In genomic region chr9:35518981-35519679, GRCh38 we compare ENCODE assay signal across 9 cellular contexts. TPM values are rescaled to one million over a fixed set of nuclear protein-coding genes. Genes with fewer than 3 reads are reported as not detected.
A peak's percentile ranks its signal among the peaks of the same experiment; 100 is the strongest.
DNase-seq lines count a peak whose midpoint lies in the region; ATAC-seq, FAIRE-seq and TF ChIP-seq lines count a peak whose summit lies in the region.
"Had no signal": no experiment of that assay in that cellular context is flagged by ENCODE, and none has a peak within 500 bp of the region (broad histone marks: within the 10 kb centered on the region; RNA-seq: fewer than 3 reads in every experiment).

No MANE protein-coding gene starts in this region.

- TF ChIP-seq CTCF in PC-9 (conservative IDR thresholded peaks at IDR 0.05) (no peak), endothelial cell of umbilical vein (IDR thresholded peaks at IDR 0.05; ENCODE audit: extremely low read depth in 1 of 2, insufficient read depth in 1 of 2, low read depth in 1 of 2, low read length in 2 of 2) (no peak), type B pancreatic cell (conservative IDR thresholded peaks at IDR 0.05) (no peak), GM10266 (IDR thresholded peaks at IDR 0.05; ENCODE audit: control insufficient read depth, insufficient read depth, low read depth, missing control alignments) (no peak)

- no peaks in the 10 kb centered on the region for H3K36me3 ChIP-seq in PC-9 (ENCODE audit: low read depth)
- H3K36me3 ChIP-seq in endothelial cell of umbilical vein (ENCODE audit: control insufficient read depth in 2 of 2, extremely low read depth in 1 of 2, insufficient read depth in 2 of 2, low read length in 2 of 2): no peaks in the 10 kb centered on the region
- no peaks in the 10 kb centered on the region for H3K36me3 ChIP-seq in mesodermal cell (ENCODE audit: control insufficient read depth, insufficient read depth, low read length)

- H3K4me2 ChIP-seq in PC-9: peak overlapping the region; percentile 72
- peak overlapping the region; percentile 75 for H3K4me2 ChIP-seq in endothelial cell of umbilical vein (ENCODE audit: insufficient read depth, low read length)

- peak; percentile 29 for TF ChIP-seq POLR2A in endothelial cell of umbilical vein (IDR thresholded peaks at IDR 0.05; ENCODE audit: low read depth, low read length)

- no peaks in the 10 kb centered on the region for H3K27me3 ChIP-seq in PC-9 (ENCODE audit: insufficient read depth, low read depth)
- no peaks in the 10 kb centered on the region for H3K27me3 ChIP-seq in endothelial cell of umbilical vein (ENCODE audit: control insufficient read depth in 2 of 2, insufficient read depth in 2 of 2, low read length in 2 of 2)

- peaks cover 76% of the 10 kb centered on the region for H3K4me1 ChIP-seq in PC-9 (replicated peaks; ENCODE audit: insufficient read depth)
- H3K4me1 ChIP-seq in endothelial cell of umbilical vein (ENCODE audit: control insufficient read depth, extremely low read depth, insufficient read depth, low read length): peaks cover 60% of the 10 kb centered on the region
- H3K4me1 ChIP-seq in mesodermal cell (ENCODE audit: control insufficient read depth, insufficient read depth, low read length, poor library complexity, severe bottlenecking): peaks cover 79% of the 10 kb centered on the region

- H3K9me1 ChIP-seq in endothelial cell of umbilical vein (replicated peaks; ENCODE audit: control insufficient read depth, extremely low read depth, insufficient read depth, low read length): no peaks in the 10 kb centered on the region

- POLR2A ChIA-PET in PC-9 (lab: Charles Lee; ENCODE audit: unreplicated experiment) (interaction anchor here (0.6 kb wide), 3 partner anchors 139 to 420 kb away, joined by 3 to 6 read pairs (median 4); partner anchors contain the start of genes CCDC107 and RMRP), endothelial cell of umbilical vein (lab: Charles Lee) (interaction anchor here (0.9 to 2.6 kb wide), 7 partner anchors 8 to 33 kb away, joined by 3 to 12 read pairs (median 4); no protein-coding TSS in a partner anchor)
- POLR2A ChIA-PET in activated CD4-positive, alpha-beta T cell treated with anti-CD3 and anti-CD28 coated beads for 36 hours (lab: Charles Lee): no interaction called here

- H3K27ac ChIP-seq in PC-9 (peak overlapping the region; percentile 89), endothelial cell of umbilical vein (ENCODE audit: insufficient read depth, low read depth, low read length) (peak overlapping the region; percentile 99), mesodermal cell (ENCODE audit: low read depth, low read length, severe bottlenecking) (peak overlapping the region; percentile 98)

- peak; percentile 75 for FAIRE-seq in endothelial cell of umbilical vein (lab: Jason Lieb, UNC)

- H3K27ac Mint-ChIP-seq in type B pancreatic cell: peak overlapping the region; percentile 75
- no peak overlapping the region for H3K27ac Mint-ChIP-seq in activated CD4-positive, alpha-beta T cell treated with anti-CD3 and anti-CD28 coated beads for 36 hours

- peak overlapping the region; percentile 47 for H3K4me3 Mint-ChIP-seq in type B pancreatic cell
- H3K4me3 Mint-ChIP-seq in activated CD4-positive, alpha-beta T cell treated with anti-CD3 and anti-CD28 coated beads for 36 hours: no peak overlapping the region

- H3K9me2 ChIP-seq in PC-9 (ENCODE audit: insufficient read depth): no peaks in the 10 kb centered on the region

- no peak for ATAC-seq in activated CD4-positive, alpha-beta T cell treated with anti-CD3 and anti-CD28 coated beads for 36 hours
- no peak for ATAC-seq in GM21717 (IDR thresholded peaks at IDR 0.05; ENCODE audit: unreplicated experiment)

- CTCF ChIA-PET in PC-9 (lab: Charles Lee): interaction anchor here (0.6 kb wide), 2 partner anchors 29 to 134 kb away, joined by 3 to 4 read pairs; partner anchors contain the start of gene RUSC2
- CTCF ChIA-PET in endothelial cell of umbilical vein (lab: Charles Lee): interaction anchor here (0.8 to 7.2 kb wide), 13 partner anchors 11 to 403 kb away, joined by 3 to 83 read pairs (median 6); partner anchors contain the start of genes ATOSB, RUSC2 and UNC13B
- CTCF ChIA-PET in activated CD4-positive, alpha-beta T cell treated with anti-CD3 and anti-CD28 coated beads for 36 hours (lab: Charles Lee): interaction anchor here (0.5 to 3.4 kb wide), 4 partner anchors 12 to 183 kb away, joined by 3 to 12 read pairs (median 8); no protein-coding TSS in a partner anchor

- H2AFZ ChIP-seq in PC-9 (no peak overlapping the region), endothelial cell of umbilical vein (ENCODE audit: low read depth, low read length) (no peak overlapping the region)

- WGBS in mesodermal cell (ENCODE audit: insufficient coverage in 2 of 2), 2 experiments: 85 to 88% methylated on average over 5 of the region's 5 CpGs

- H4K20me1 ChIP-seq in PC-9 (ENCODE audit: insufficient read depth) (no peaks in the 10 kb centered on the region), endothelial cell of umbilical vein (replicated peaks; ENCODE audit: control insufficient read depth, extremely low read depth, insufficient read depth, low read length) (no peaks in the 10 kb centered on the region)

- no peaks in the 10 kb centered on the region for H3K9me3 Mint-ChIP-seq in type B pancreatic cell
- no peaks in the 10 kb centered on the region for H3K9me3 Mint-ChIP-seq in activated CD4-positive, alpha-beta T cell treated with anti-CD3 and anti-CD28 coated beads for 36 hours (ENCODE audit: low read depth)

- dilution Hi-C loops in endothelial cell of umbilical vein (cut with MboI; ENCODE audit: extremely low pct_ligation_motif_present, low sequenced_read_pairs): no loop called here

- TSS peak; percentile 25 for BruUV-seq in PC-9 (replicated peaks; lab: Mats Ljungman, UMichigan)
- BruUV-seq in endothelial cell of umbilical vein (replicated peaks; lab: Mats Ljungman, UMichigan): TSS peak; percentile 58

- intact Hi-C loops in PC-9 (cut with micrococcal nuclease; ENCODE audit: unreplicated experiment) (loop anchor here (2.0 kb wide), 1 partner anchor 28 kb away; the partner anchor contains the start of gene RUSC2), endothelial cell of umbilical vein (cut with micrococcal nuclease) (loop anchor here (1.0 to 2.0 kb wide), 4 partner anchors 8 to 34 kb away; no protein-coding TSS in a partner anchor)
- intact Hi-C loops in activated CD4-positive, alpha-beta T cell treated with anti-CD3 and anti-CD28 coated beads for 36 hours (cut with DNase I, micrococcal nuclease): no loop called here

- peaks cover 4% of the 10 kb centered on the region for H3K36me3 Mint-ChIP-seq in type B pancreatic cell
- H3K36me3 Mint-ChIP-seq in activated CD4-positive, alpha-beta T cell treated with anti-CD3 and anti-CD28 coated beads for 36 hours (ENCODE audit: low read depth): no peaks in the 10 kb centered on the region

- no peaks in the 10 kb centered on the region for H3K27me3 Mint-ChIP-seq in type B pancreatic cell
- H3K27me3 Mint-ChIP-seq in activated CD4-positive, alpha-beta T cell treated with anti-CD3 and anti-CD28 coated beads for 36 hours: no peaks in the 10 kb centered on the region

- peaks cover 47% of the 10 kb centered on the region for H3K4me1 Mint-ChIP-seq in type B pancreatic cell (ENCODE audit: unreplicated experiment)
- no peaks in the 10 kb centered on the region for H3K4me1 Mint-ChIP-seq in activated CD4-positive, alpha-beta T cell treated with anti-CD3 and anti-CD28 coated beads for 36 hours

- DNase-seq in PC-9 (peak; percentile 10 to 76), endothelial cell of umbilical vein (ENCODE audit: low read depth, low spot score) (peak; percentile 55), type B pancreatic cell (ENCODE audit: extremely low spot score, unreplicated experiment) (no peak), GM10266 (ENCODE audit: extremely low spot score) (no peak)
- no peak for DNase-seq in activated CD4-positive, alpha-beta T cell treated with anti-CD3 and anti-CD28 coated beads for 36 hours
- no peak for DNase-seq in stimulated activated CD4-positive, alpha-beta T cell treated with anti-CD3 and anti-CD28 coated beads, Interleukin-1b, Interleukin-23, amount 100 ng/mL, for 48 hours
- DNase-seq: activated T-cell treated with anti-CD3 and anti-CD28 coated beads, Interleukin-2, amount 50 U/mL, for 1 hour had no signal

- peaks cover 45% of the 10 kb centered on the region for H3F3A ChIP-seq in PC-9 (ENCODE audit: insufficient read depth, low read depth)

- H3K9me3 ChIP-seq in PC-9 (ENCODE audit: insufficient read depth, low read depth) (no peaks in the 10 kb centered on the region), endothelial cell of umbilical vein (replicated peaks; ENCODE audit: control insufficient read depth, insufficient read depth, low read length) (no peaks in the 10 kb centered on the region), mesodermal cell (ENCODE audit: control insufficient read depth, low read length) (no peaks in the 10 kb centered on the region)

- H3K9ac ChIP-seq in endothelial cell of umbilical vein (replicated peaks; ENCODE audit: extremely low read depth, insufficient read depth, low read length): peak overlapping the region; percentile 90

- H3K79me2 ChIP-seq in PC-9 (ENCODE audit: low read depth) (peaks cover 69% of the 10 kb centered on the region), endothelial cell of umbilical vein (ENCODE audit: control insufficient read depth, insufficient read depth, low read length) (peaks cover 74% of the 10 kb centered on the region)

- H3K4me3 ChIP-seq in PC-9 (no peak overlapping the region), endothelial cell of umbilical vein (replicated peaks in 1 of 3; ENCODE audit: insufficient read depth in 1 of 3, low read depth in 1 of 3, low read length in 3 of 3) (no peak overlapping the region), mesodermal cell (ENCODE audit: extremely low read depth, insufficient read depth, low read length, poor library complexity, severe bottlenecking) (no peak overlapping the region)

TF ChIP-seq in endothelial cell of umbilical vein, 7 proteins besides CTCF, POLR2A, EP300 and RAD21 (continues in another document):
- TF ChIP-seq FOS (IDR thresholded peaks at IDR 0.05; ENCODE audit: borderline replicate concordance, insufficient read depth, low read length) (peak; percentile 56), POLR2AphosphoS5 (IDR thresholded peaks at IDR 0.05; ENCODE audit: insufficient read depth, low read depth, low read length) (peak; percentile 40)

RNA-seq across cellular contexts. Expression of gene RUSC2, which starts 29.2 kb away (rescaled TPM):
- total RNA-seq in PC-9 (2021) (10.1 and 12.5 TPM in 2 replicates), endothelial cell of umbilical vein (46.2 and 52.1 TPM in 2 replicates), type B pancreatic cell (ENCODE audit: low replicate concordance) (6.3 and 22.1 TPM in 2 replicates)
- 26.1 and 29.9 TPM in 2 replicates for polyA plus RNA-seq in endothelial cell of umbilical vein
- polyA plus RNA-seq in endothelial cell of umbilical vein (2011; cell fraction: cytosol; rRNA removed): 17.3 and 22.6 TPM in 2 replicates
- polyA plus RNA-seq in endothelial cell of umbilical vein (2011; cell fraction: nucleus; rRNA removed): 63.2 and 68.8 TPM in 2 replicates
- 19.2 and 22.1 TPM in 2 replicates for polyA plus RNA-seq in endothelial cell of umbilical vein (2012)
- 63.2 and 73.2 TPM in 2 replicates for polyA minus RNA-seq in endothelial cell of umbilical vein
- polyA minus RNA-seq in endothelial cell of umbilical vein (2011; cell fraction: cytosol; rRNA and poly(A)+ RNA removed): 9.9 TPM
- 34.4 and 34.6 TPM in 2 replicates for polyA minus RNA-seq in endothelial cell of umbilical vein (2011; cell fraction: nucleus; rRNA and poly(A)+ RNA removed)
- polyA plus RNA-seq in mesodermal cell (2013, experiment 1 of 2): 19.5 TPM
- 16.2 TPM for polyA plus RNA-seq in mesodermal cell (2013, experiment 2 of 2)
- 1 to 10 TPM; 5.7 to 6.5 TPM for total RNA-seq in activated CD4-positive, alpha-beta T cell treated with anti-CD3 and anti-CD28 coated beads for 36 hours

Comparison
In these comparisons a context has a peak if more than half of its experiments do, and no peak if none do; other contexts are left out.
1. DNase-seq: peak in PC-9 (2 of 2) and endothelial cell of umbilical vein (single experiment); none in type B pancreatic cell (single experiment), activated CD4-positive, alpha-beta T cell treated with anti-CD3 and anti-CD28 coated beads for 36 hours (single experiment), GM10266 (single experiment) and stimulated activated CD4-positive, alpha-beta T cell treated with anti-CD3 and anti-CD28 coated beads, Interleukin-1b, Interleukin-23, amount 100 ng/mL, for 48 hours (single experiment).
2. intact Hi-C loops: an anchor here in PC-9 (2.0 kb wide) and endothelial cell of umbilical vein (1.0 to 2.0 kb wide); none called in activated CD4-positive, alpha-beta T cell treated with anti-CD3 and anti-CD28 coated beads for 36 hours.
3. Peak in every context shown above with its lines, with median percentiles within 50 percentile points of each other: H3K27ac ChIP-seq.